In genomic region chr7:116967983-116968382, GRCh38 we compare ENCODE assay signal across 38 cellular contexts.
"Had no signal": no experiment of that assay in that cellular context is flagged by ENCODE, and none has a peak within 500 bp of the region (broad histone marks: within the 10 kb centered on the region; RNA-seq: fewer than 3 reads in every experiment).

No MANE protein-coding gene starts in this region.

- H3K27me3 ChIP-seq: ascending aorta, cardiac muscle cell had no signal

- H3K9me3 ChIP-seq: ascending aorta had no signal

- H3K27ac Mint-ChIP-seq: activated B cell treated with CpG ODN at 0.5 μM for 24 hours; activated CD4-positive, alpha-beta memory T cell treated with anti-CD3 and anti-CD28 coated beads, Interleukin-2, amount 10 ng/mL, durations not matched to agents 7 days and 5 days; activated CD4-positive, alpha-beta T cell treated with anti-CD3 and anti-CD28 coated beads, Interleukin-2, amount 10 ng/mL, durations not matched to agents 24 days and 14 days; activated CD8-positive, alpha-beta memory T cell treated with anti-CD3 and anti-CD28 coated beads, Interleukin-2, amount 10 ng/mL, durations not matched to agents 7 days and 5 days; activated CD8-positive, alpha-beta T cell treated with anti-CD3 and anti-CD28 coated beads, Interleukin-2, amount 10 ng/mL, durations not matched to agents 7 days and 5 days; activated naive CD4-positive, alpha-beta T cell treated with anti-CD3 and anti-CD28 coated beads, Interleukin-2, amount 10 ng/mL, durations not matched to agents 7 days and 5 days; activated naive CD4-positive, alpha-beta T cell treated with anti-CD3 and anti-CD28 coated beads, Interleukin-2, amount 50 U/mL, for 24 hours; activated naive CD8-positive, alpha-beta T cell; activated naive CD8-positive, alpha-beta T cell treated with anti-CD3 and anti-CD28 coated beads, Interleukin-2, amount 10 ng/mL, durations not matched to agents 7 days and 5 days; activated naive CD8-positive, alpha-beta T cell treated with anti-CD3 and anti-CD28 coated beads, Interleukin-2, amount 50 U/mL, for 24 hours; activated T-cell treated with anti-CD3 and anti-CD28 coated beads, Interleukin-2, amount 50 U/mL, for 24 hours; activated T-helper 2 cell treated with anti-CD3 and anti-CD28 coated beads, Interferon-gamma antibody, Interleukin-2, Interleukin-4, amounts not matched to agents 10 μg/mL and 5 μg/mL and 100 μg/mL, durations not matched to agents 14 hours and 24 hours and 36 hours; brain; T-helper 1 cell treated with Interleukin-12 subunit alpha and Interleukin-12 subunit beta and Interleukin-4 antibody, amounts not matched to agents 30 μg/mL and 1 μg/mL, for 36 hours; T-helper 2 cell treated with Interferon-gamma antibody and Interleukin-4, amounts not matched to agents 5 μg/mL and 100 μg/mL, for 36 hours had no signal

- H3K27ac ChIP-seq: ascending aorta, cardiac muscle cell, VCaP had no signal

- FAIRE-seq: bronchial epithelial cell, TTC549 had no signal

- ATAC-seq: activated CD8-positive, alpha-beta memory T cell treated with anti-CD3 and anti-CD28 coated beads, Interleukin-2, amount 10 ng/mL, durations not matched to agents 7 days and 5 days; activated CD8-positive, alpha-beta T cell treated with anti-CD3 and anti-CD28 coated beads, Interleukin-2, amount 10 ng/mL, durations not matched to agents 7 days and 5 days; activated naive CD8-positive, alpha-beta T cell treated with anti-CD3 and anti-CD28 coated beads, Interleukin-2, amount 50 U/mL, for 24 hours had no signal

- H3K4me3 Mint-ChIP-seq: activated B cell treated with CpG ODN at 0.5 μM for 24 hours; activated CD4-positive, alpha-beta memory T cell treated with anti-CD3 and anti-CD28 coated beads, Interleukin-2, amount 10 ng/mL, durations not matched to agents 7 days and 5 days; activated CD4-positive, alpha-beta T cell treated with anti-CD3 and anti-CD28 coated beads, Interleukin-2, amount 10 ng/mL, durations not matched to agents 24 days and 14 days; activated CD8-positive, alpha-beta memory T cell treated with anti-CD3 and anti-CD28 coated beads, Interleukin-2, amount 10 ng/mL, durations not matched to agents 7 days and 5 days; activated CD8-positive, alpha-beta T cell treated with anti-CD3 and anti-CD28 coated beads, Interleukin-2, amount 10 ng/mL, durations not matched to agents 7 days and 5 days; activated naive CD4-positive, alpha-beta T cell treated with anti-CD3 and anti-CD28 coated beads, Interleukin-2, amount 10 ng/mL, durations not matched to agents 7 days and 5 days; activated naive CD4-positive, alpha-beta T cell treated with anti-CD3 and anti-CD28 coated beads, Interleukin-2, amount 50 U/mL, for 24 hours; activated naive CD8-positive, alpha-beta T cell; activated naive CD8-positive, alpha-beta T cell treated with anti-CD3 and anti-CD28 coated beads, Interleukin-2, amount 10 ng/mL, durations not matched to agents 7 days and 5 days; activated naive CD8-positive, alpha-beta T cell treated with anti-CD3 and anti-CD28 coated beads, Interleukin-2, amount 50 U/mL, for 24 hours; activated T-cell treated with anti-CD3 and anti-CD28 coated beads, Interleukin-2, amount 50 U/mL, for 24 hours; brain; central memory CD8-positive, alpha-beta T cell; T-helper 1 cell treated with Interleukin-12 subunit alpha and Interleukin-12 subunit beta and Interleukin-4 antibody, amounts not matched to agents 30 μg/mL and 1 μg/mL, for 36 hours; T-helper 2 cell treated with Interferon-gamma antibody and Interleukin-4, amounts not matched to agents 5 μg/mL and 100 μg/mL, for 36 hours had no signal

- H3K4me1 Mint-ChIP-seq: activated naive CD4-positive, alpha-beta T cell treated with anti-CD3 and anti-CD28 coated beads, Interleukin-2, amount 10 ng/mL, durations not matched to agents 7 days and 5 days; activated naive CD4-positive, alpha-beta T cell treated with anti-CD3 and anti-CD28 coated beads, Interleukin-2, amount 50 U/mL, for 24 hours had no signal

- H3K27me3 Mint-ChIP-seq: activated B cell treated with CpG ODN at 0.5 μM for 24 hours; activated CD4-positive, alpha-beta memory T cell treated with anti-CD3 and anti-CD28 coated beads, Interleukin-2, amount 10 ng/mL, durations not matched to agents 7 days and 5 days; activated CD8-positive, alpha-beta memory T cell treated with anti-CD3 and anti-CD28 coated beads, Interleukin-2, amount 10 ng/mL, durations not matched to agents 7 days and 5 days; activated naive CD4-positive, alpha-beta T cell treated with anti-CD3 and anti-CD28 coated beads, Interleukin-2, amount 50 U/mL, for 24 hours; activated T-cell treated with anti-CD3 and anti-CD28 coated beads, Interleukin-2, amount 50 U/mL, for 24 hours; brain; central memory CD8-positive, alpha-beta T cell had no signal

- H3K9me3 Mint-ChIP-seq: activated B cell treated with CpG ODN at 0.5 μM for 24 hours; activated CD4-positive, alpha-beta memory T cell treated with anti-CD3 and anti-CD28 coated beads, Interleukin-2, amount 10 ng/mL, durations not matched to agents 7 days and 5 days; activated CD4-positive, alpha-beta T cell treated with anti-CD3 and anti-CD28 coated beads, Interleukin-2, amount 10 ng/mL, durations not matched to agents 24 days and 14 days; activated naive CD4-positive, alpha-beta T cell treated with anti-CD3 and anti-CD28 coated beads, Interleukin-2, amount 10 ng/mL, durations not matched to agents 7 days and 5 days; activated naive CD4-positive, alpha-beta T cell treated with anti-CD3 and anti-CD28 coated beads, Interleukin-2, amount 50 U/mL, for 24 hours; activated naive CD8-positive, alpha-beta T cell treated with anti-CD3 and anti-CD28 coated beads, Interleukin-2, amount 50 U/mL, for 24 hours; activated T-cell treated with anti-CD3 and anti-CD28 coated beads, Interleukin-2, amount 50 U/mL, for 24 hours; activated T-helper 2 cell treated with anti-CD3 and anti-CD28 coated beads, Interferon-gamma antibody, Interleukin-2, Interleukin-4, amounts not matched to agents 10 μg/mL and 5 μg/mL and 100 μg/mL, durations not matched to agents 14 hours and 24 hours and 36 hours; brain; central memory CD8-positive, alpha-beta T cell; T-helper 1 cell treated with Interleukin-12 subunit alpha and Interleukin-12 subunit beta and Interleukin-4 antibody, amounts not matched to agents 30 μg/mL and 1 μg/mL, for 36 hours; T-helper 2 cell treated with Interferon-gamma antibody and Interleukin-4, amounts not matched to agents 5 μg/mL and 100 μg/mL, for 36 hours had no signal

- DNase-seq: activated B cell treated with CpG ODN at 0.5 μM for 24 hours; activated CD4-positive, alpha-beta memory T cell treated with anti-CD3 and anti-CD28 coated beads, Interleukin-2, amount 10 ng/mL, durations not matched to agents 7 days and 5 days; activated CD4-positive, alpha-beta T cell treated with anti-CD3 and anti-CD28 coated beads for 4 hours; activated CD4-positive, alpha-beta T cell treated with anti-CD3 and anti-CD28 coated beads, Interleukin-2, amount 50 U/mL, for 1 hour; activated CD4-positive, alpha-beta T cell treated with anti-CD3 and anti-CD28 coated beads, Interleukin-2, amount 50 U/mL, for 48 hours; activated CD4-positive, CD25-positive, alpha-beta regulatory T cell treated with anti-CD3 and anti-CD28 coated beads, Interleukin-2, amount 50 U/mL, for 72 hours; activated CD8-positive, alpha-beta memory T cell treated with anti-CD3 and anti-CD28 coated beads for 24 hours; activated CD8-positive, alpha-beta memory T cell treated with anti-CD3 and anti-CD28 coated beads, Interleukin-2, amount 10 ng/mL, durations not matched to agents 7 days and 5 days; activated CD8-positive, alpha-beta memory T cell treated with anti-CD3 and anti-CD28 coated beads, Interleukin-2, amount 50 U/mL, for 48 hours; activated CD8-positive, alpha-beta T cell treated with anti-CD3 and anti-CD28 coated beads, Interleukin-2, amount 10 ng/mL, durations not matched to agents 7 days and 5 days; activated effector memory CD4-positive, alpha-beta T cell treated with Interleukin-2 at 50 U/mL for 16 hours; activated gamma-delta T cell; activated naive CD4-positive, alpha-beta T cell treated with anti-CD3 and anti-CD28 coated beads, Interleukin-2, amount 10 ng/mL, durations not matched to agents 7 days and 5 days; activated naive CD4-positive, alpha-beta T cell treated with Interleukin-2 at 50 U/mL for 16 hours; activated naive CD8-positive, alpha-beta T cell treated with anti-CD3 and anti-CD28 coated beads, Interleukin-2, amount 10 ng/mL, durations not matched to agents 7 days and 5 days; activated naive CD8-positive, alpha-beta T cell treated with anti-CD3 and anti-CD28 coated beads, Interleukin-2, amount 50 U/mL, for 24 hours; activated T-cell treated with anti-CD3 and anti-CD28 coated beads, Interleukin-2, amount 50 U/mL, for 24 hours; activated T-cell treated with anti-CD3 and anti-CD28 coated beads, Interleukin-2, amount 50 U/mL, for 48 hours; amygdala; anterior cingulate cortex; caudate nucleus; cerebellar nuclear complex; T-helper 1 cell; T-helper 2 cell; T-helper 9 cell had no signal

- H3K4me3 ChIP-seq: ascending aorta, cardiac muscle cell had no signal

- H3K36me3 ChIP-seq: ascending aorta, cardiac muscle cell had no signal

- H3K36me3 Mint-ChIP-seq: activated naive CD4-positive, alpha-beta T cell treated with anti-CD3 and anti-CD28 coated beads, Interleukin-2, amount 10 ng/mL, durations not matched to agents 7 days and 5 days; activated naive CD4-positive, alpha-beta T cell treated with anti-CD3 and anti-CD28 coated beads, Interleukin-2, amount 50 U/mL, for 24 hours; activated naive CD8-positive, alpha-beta T cell; brain had no signal
